In genomic region chr16:69482410-69482951, GRCh38 we compare ENCODE assay signal across 9 cellular contexts. TPM values are rescaled to one million over a fixed set of nuclear protein-coding genes. Genes with fewer than 3 reads are reported as not detected.
DNase-seq lines count a peak whose midpoint lies in the region; FAIRE-seq and TF ChIP-seq lines count a peak whose summit lies in the region.
"Had no signal": no experiment of that assay in that cellular context is flagged by ENCODE, and none has a peak within 500 bp of the region (broad histone marks: within the 10 kb centered on the region; RNA-seq: fewer than 3 reads in every experiment).

No MANE protein-coding gene starts in this region.

- in situ Hi-C loops in Caki2 (cut with HindIII; ENCODE audit: low pct_unique_long_range_greater_than_20kb, low sequenced_read_pairs) (no loop called here), GM13976 (cut with MboI; ENCODE audit: low sequenced_read_pairs, unreplicated experiment) (no loop called here)

- FAIRE-seq in D721Med (lab: Jason Lieb, UNC) = no peak

- TF ChIP-seq CTCF in fibroblast of mammary gland (conservative IDR thresholded peaks at IDR 0.05; ENCODE audit: control insufficient read depth, insufficient read depth, low read depth, low read length) (no peak), GM13976 (IDR thresholded peaks at IDR 0.05; ENCODE audit: borderline replicate concordance, control extremely low read depth, extremely low read depth, insufficient read depth, missing control alignments) (no peak), D721Med (IDR thresholded peaks at IDR 0.05; ENCODE audit: insufficient read depth, missing control alignments) (no peak)

- DNase-seq in Caki2 (ENCODE audit: low read depth) (peak; percentile 82), NCI-H82 (lab: John Stamatoyannopoulos, UW) (peak; percentile 86), fibroblast of mammary gland (ENCODE audit: low read depth) (peak; percentile 90), pulmonary artery endothelial cell (ENCODE audit: low read depth, low spot score) (peak; percentile 89), NCI-H2227 (lab: John Stamatoyannopoulos, UW; ENCODE audit: unreplicated experiment) (no peak), GM13976 (ENCODE audit: low spot score) (no peak), D721Med (ENCODE audit: insufficient read length, low spot score) (no peak)
- DNase-seq in central memory CD4-positive, alpha-beta T cell = no peak
- DNase-seq: Kasumi-1 had no signal

- no peak overlapping the region for H3K4me3 ChIP-seq in fibroblast of mammary gland (ENCODE audit: control insufficient read depth, low read depth, low read length)

RNA-seq across cellular contexts. Expression of gene CYB5B, which starts 58.1 kb away (rescaled TPM):
- 119 and 138 TPM in 2 replicates for total RNA-seq in Caki2 (2014; rRNA removed; shearing (Covaris generic); ENCODE audit: low replicate concordance)
- 102 and 165 TPM in 2 replicates for total RNA-seq in pulmonary artery endothelial cell

Comparison
In these comparisons a context has a peak if more than half of its experiments do, and no peak if none do; other contexts are left out.
1. DNase-seq: peak in Caki2 (single experiment), NCI-H82 (single experiment), fibroblast of mammary gland (single experiment) and pulmonary artery endothelial cell (single experiment); none in NCI-H2227 (single experiment), central memory CD4-positive, alpha-beta T cell (single experiment), GM13976 (single experiment) and D721Med (single experiment).